In genomic region chr2:173996766-173997165, GRCh38 we compare ENCODE assay signal across 16 cellular contexts. TPM values are rescaled to one million over a fixed set of nuclear protein-coding genes. Genes with fewer than 3 reads are reported as not detected.
A peak's percentile ranks its signal among the peaks of the same experiment; 100 is the strongest.
DNase-seq lines count a peak whose midpoint lies in the region; ATAC-seq and TF ChIP-seq lines count a peak whose summit lies in the region.
"Had no signal": no experiment of that assay in that cellular context is flagged by ENCODE, and none has a peak within 500 bp of the region (broad histone marks: within the 10 kb centered on the region; RNA-seq: fewer than 3 reads in every experiment).

No MANE protein-coding gene starts in this region.

- no peak for TF ChIP-seq CTCF in gastroesophageal sphincter (IDR thresholded peaks at IDR 0.05)
- no peak for TF ChIP-seq CTCF in GM10266 (IDR thresholded peaks at IDR 0.05; ENCODE audit: control insufficient read depth, insufficient read depth, low read depth, missing control alignments)

- H4K20me1 ChIP-seq in BLaER1 treated with 17β-estradiol and CSF1 and Interleukin-3, amounts not matched to agents 10 nM and 100 nM, result no peaks in the 10 kb centered on the region

- no peaks in the 10 kb centered on the region for H3K36me3 ChIP-seq in BLaER1 treated with 17β-estradiol and CSF1 and Interleukin-3, amounts not matched to agents 10 nM and 100 nM
- H3K36me3 ChIP-seq in gastroesophageal sphincter, result no peaks in the 10 kb centered on the region
- H3K36me3 ChIP-seq: colonic mucosa had no signal

- no peak for TF ChIP-seq POLR2A in gastroesophageal sphincter (IDR thresholded peaks at IDR 0.05)

- no peak overlapping the region for H3K4me3 ChIP-seq in BLaER1 treated with 17β-estradiol and CSF1 and Interleukin-3, amounts not matched to agents 10 nM and 100 nM
- no peak overlapping the region for H3K4me3 ChIP-seq in gastroesophageal sphincter
- H3K4me3 ChIP-seq: colonic mucosa had no signal

- peak overlapping the region; percentile 24 to 72 (median 58); a peak in 17 of 22 replicates for H3K27ac ChIP-seq in BLaER1 treated with 17β-estradiol and CSF1 and Interleukin-3, amounts not matched to agents 10 nM and 100 nM
- H3K27ac ChIP-seq in gastroesophageal sphincter, result peak overlapping the region in 3 of 4 donors; percentile 38 to 56 (median 54)
- H3K27ac ChIP-seq: colonic mucosa, RWPE1 had no signal

- H3K27me3 Mint-ChIP-seq in IgD-negative memory B cell, result no peaks in the 10 kb centered on the region
- H3K27me3 Mint-ChIP-seq in stimulated activated memory B cell treated with anti-CD40 and anti-IgM and Interleukin-4, amounts not matched to agents 10 μg/mL and 1 μg/mL and 100 μg/mL, for 72 hours, result no peaks in the 10 kb centered on the region

- H3K4me2 ChIP-seq in BLaER1 treated with 17β-estradiol and CSF1 and Interleukin-3, amounts not matched to agents 10 nM and 100 nM, result peak overlapping the region in 10 of 11 experiments; percentile 28 to 61 (median 36); a peak in 18 of 22 replicates

- H3K9me3 ChIP-seq in BLaER1 treated with 17β-estradiol and CSF1 and Interleukin-3, amounts not matched to agents 10 nM and 100 nM (replicated peaks in 1 of 11), result peaks cover 0 to 16% (median 0%) of the 10 kb centered on the region in 11 experiments; a peak in 6 of 22 replicates
- no peaks in the 10 kb centered on the region for H3K9me3 ChIP-seq in gastroesophageal sphincter
- H3K9me3 ChIP-seq: colonic mucosa had no signal

- peaks cover 21 to 36% (median 24%) of the 10 kb centered on the region in 3 donors for H3K4me1 Mint-ChIP-seq in IgD-negative memory B cell
- H3K4me1 Mint-ChIP-seq in stimulated activated memory B cell treated with anti-CD40 and anti-IgM and Interleukin-4, amounts not matched to agents 10 μg/mL and 1 μg/mL and 100 μg/mL, for 72 hours, result peaks cover 37% of the 10 kb centered on the region

- H3K9ac ChIP-seq in BLaER1 treated with 17β-estradiol and CSF1 and Interleukin-3, amounts not matched to agents 10 nM and 100 nM, result no peak overlapping the region; a peak in 1 of 22 replicates

- peaks cover 8 to 45% (median 18%) of the 10 kb centered on the region in 10 experiments; a peak in 18 of 20 replicates for H3K4me1 ChIP-seq in BLaER1 treated with 17β-estradiol and CSF1 and Interleukin-3, amounts not matched to agents 10 nM and 100 nM
- H3K4me1 ChIP-seq in gastroesophageal sphincter, result peaks cover 4 to 39% (median 9%) of the 10 kb centered on the region in 3 donors
- H3K4me1 ChIP-seq: colonic mucosa had no signal

- peak overlapping the region in 1 of 4 donors; percentile 39 for H3K4me3 Mint-ChIP-seq in IgD-negative memory B cell
- no peak overlapping the region for H3K4me3 Mint-ChIP-seq in stimulated activated memory B cell treated with anti-CD40 and anti-IgM and Interleukin-4, amounts not matched to agents 10 μg/mL and 1 μg/mL and 100 μg/mL, for 72 hours
- H3K4me3 Mint-ChIP-seq: endodermal cell had no signal

- ATAC-seq in gastroesophageal sphincter, result no peak
- ATAC-seq in stimulated activated memory B cell treated with anti-CD40 and anti-IgM and Interleukin-4, amounts not matched to agents 10 μg/mL and 1 μg/mL and 100 μg/mL, for 72 hours, result no peak

- peak overlapping the region; percentile 22 to 93 (median 69) for H3K27ac Mint-ChIP-seq in IgD-negative memory B cell
- peak overlapping the region; percentile 28 for H3K27ac Mint-ChIP-seq in stimulated activated memory B cell treated with anti-CD40 and anti-IgM and Interleukin-4, amounts not matched to agents 10 μg/mL and 1 μg/mL and 100 μg/mL, for 72 hours
- H3K27ac Mint-ChIP-seq: endodermal cell had no signal

- TF ChIP-seq EP300 in gastroesophageal sphincter (IDR thresholded peaks at IDR 0.05), result no peak

- H3K9me3 Mint-ChIP-seq in IgD-negative memory B cell, result no peaks in the 10 kb centered on the region
- H3K9me3 Mint-ChIP-seq in stimulated activated memory B cell treated with anti-CD40 and anti-IgM and Interleukin-4, amounts not matched to agents 10 μg/mL and 1 μg/mL and 100 μg/mL, for 72 hours, result no peaks in the 10 kb centered on the region
- H3K9me3 Mint-ChIP-seq: endodermal cell had no signal

- 68 to 100% methylated on average over 1 to 2 of the region's 2 CpGs for WGBS in gastroesophageal sphincter (ENCODE audit: low coverage in 1 of 2), 2 donors

- peaks cover 0 to 10% (median 0%) of the 10 kb centered on the region in 11 experiments; a peak in 1 of 22 replicates for H3K27me3 ChIP-seq in BLaER1 treated with 17β-estradiol and CSF1 and Interleukin-3, amounts not matched to agents 10 nM and 100 nM
- H3K27me3 ChIP-seq in gastroesophageal sphincter, result no peaks in the 10 kb centered on the region
- H3K27me3 ChIP-seq: colonic mucosa had no signal

- no peak for DNase-seq in GM10266 (ENCODE audit: extremely low spot score)
- DNase-seq in T1000 (lab: John Stamatoyannopoulos, UW), result no peak
- no peak for DNase-seq in HUDEP-2 (lab: John Stamatoyannopoulos, UW; ENCODE audit: unreplicated experiment in 76 of 76)
- DNase-seq: activated CD4-positive, CD25-positive, alpha-beta regulatory T cell treated with anti-CD3 and anti-CD28 coated beads, Interleukin-2, amount 50 U/mL, for 72 hours; activated T-cell treated with anti-CD3 and anti-CD28 coated beads, Interleukin-2, amount 50 U/mL, for 1 hour; endodermal cell; HCEC 1CT; NCI-H187; NCI-H526; retina had no signal

- no peaks in the 10 kb centered on the region for H3K36me3 Mint-ChIP-seq in IgD-negative memory B cell
- H3K36me3 Mint-ChIP-seq in stimulated activated memory B cell treated with anti-CD40 and anti-IgM and Interleukin-4, amounts not matched to agents 10 μg/mL and 1 μg/mL and 100 μg/mL, for 72 hours, result no peaks in the 10 kb centered on the region

RNA-seq across cellular contexts. Expression of gene SP3, which starts 31.6 kb away (rescaled TPM):
- polyA plus RNA-seq in IgD-negative memory B cell, result 54.4 TPM
- 10 to 100 TPM; 69.7 to 94.3 (median 87.6) TPM for total RNA-seq in gastroesophageal sphincter
